16 cellular contexts compared by ENCODE assay signal in genomic region chr5:93378073-93378472, GRCh38.
DNase-seq lines count a peak whose midpoint lies in the region; ATAC-seq, FAIRE-seq and TF ChIP-seq lines count a peak whose summit lies in the region.
"Had no signal": no experiment of that assay in that cellular context is flagged by ENCODE, and none has a peak within 500 bp of the region (broad histone marks: within the 10 kb centered on the region; RNA-seq: fewer than 3 reads in every experiment).

No MANE protein-coding gene starts in this region.

- H3K4me3 ChIP-seq in astrocyte (ENCODE audit: insufficient read depth, low read depth, low read length) (no peak overlapping the region), mesenchymal stem cell (ENCODE audit: insufficient read depth in 1 of 2, low read depth in 1 of 2, low read length in 2 of 2) (no peak overlapping the region), upper lobe of left lung (no peak overlapping the region)
- H3K4me3 ChIP-seq: gastrocnemius medialis, SK-N-MC had no signal

- H4K91ac ChIP-seq in mesenchymal stem cell (ENCODE audit: low read length) = no peak overlapping the region

- no peaks in the 10 kb centered on the region for H3K9me3 Mint-ChIP-seq in astrocyte (ENCODE audit: unreplicated experiment)
- peaks cover 21% of the 10 kb centered on the region for H3K9me3 Mint-ChIP-seq in progenitor cell of endocrine pancreas (ENCODE audit: low read depth)
- H3K9me3 Mint-ChIP-seq: activated T-cell treated with anti-CD3 and anti-CD28 coated beads, Interleukin-2, amount 50 U/mL, for 24 hours had no signal

- H4K8ac ChIP-seq in mesenchymal stem cell (ENCODE audit: low read length) = no peak overlapping the region

- H3K27me3 ChIP-seq in astrocyte (ENCODE audit: insufficient read depth, low read length) (no peaks in the 10 kb centered on the region), mesenchymal stem cell (ENCODE audit: control insufficient read depth in 1 of 2, insufficient read depth in 1 of 2, low read length in 2 of 2) (no peaks in the 10 kb centered on the region), upper lobe of left lung (no peaks in the 10 kb centered on the region)
- H3K27me3 ChIP-seq: gastrocnemius medialis had no signal

- H3K4me3 Mint-ChIP-seq in astrocyte (ENCODE audit: unreplicated experiment) = no peak overlapping the region
- H3K4me3 Mint-ChIP-seq in progenitor cell of endocrine pancreas (ENCODE audit: low read depth) = no peak overlapping the region
- H3K4me3 Mint-ChIP-seq: activated T-cell treated with anti-CD3 and anti-CD28 coated beads, Interleukin-2, amount 50 U/mL, for 24 hours; central memory CD8-positive, alpha-beta T cell had no signal

- no peak overlapping the region for H3K14ac ChIP-seq in mesenchymal stem cell (ENCODE audit: low read length in 2 of 2)

- FAIRE-seq in astrocyte (lab: Jason Lieb, UNC) = peak; percentile 23

- intact Hi-C loops in Right ventricle myocardium superior (cut with DNase I) = no loop called here

- no peak overlapping the region for H3K4me2 ChIP-seq in astrocyte (ENCODE audit: low read length)
- no peak overlapping the region for H3K4me2 ChIP-seq in mesenchymal stem cell (ENCODE audit: low read length, poor library complexity, severe bottlenecking)

- H3K9ac ChIP-seq in astrocyte (ENCODE audit: low read length) (no peak overlapping the region), mesenchymal stem cell (ENCODE audit: low read length) (no peak overlapping the region)

- ATAC-seq in GM21723 (IDR thresholded peaks at IDR 0.05; ENCODE audit: unreplicated experiment) (no peak), Right ventricle myocardium superior (ENCODE audit: poor library complexity) (no peak), upper lobe of left lung (ENCODE audit: low FRiP score in 2 of 2) (no peak)
- ATAC-seq: gastrocnemius medialis; left colon; stimulated activated naive CD8-positive, alpha-beta T cell treated with anti-CD3 and anti-CD28 coated beads, Interleukin-15, Interleukin-2, amounts not matched to agents 100 U/mL and 50 U/mL, for 24 hours had no signal

- H3K4me1 ChIP-seq in astrocyte (ENCODE audit: insufficient read depth, low read length) (peaks cover 6% of the 10 kb centered on the region), mesenchymal stem cell (ENCODE audit: control insufficient read depth, insufficient read depth, low read depth, low read length) (peaks cover 5% of the 10 kb centered on the region), upper lobe of left lung (no peaks in the 10 kb centered on the region)
- H3K4me1 ChIP-seq: gastrocnemius medialis had no signal

- WGBS in mesenchymal stem cell = 48% methylated on average over 2 of the region's 2 CpGs
- WGBS in upper lobe of left lung, 2 donors = 62 to 69% methylated on average over 2 of the region's 2 CpGs

- H3K27ac Mint-ChIP-seq in astrocyte (ENCODE audit: unreplicated experiment) = peak overlapping the region; percentile 69
- H3K27ac Mint-ChIP-seq in progenitor cell of endocrine pancreas = no peak overlapping the region
- H3K27ac Mint-ChIP-seq: activated T-cell treated with anti-CD3 and anti-CD28 coated beads, Interleukin-2, amount 50 U/mL, for 24 hours had no signal

- H2BK12ac ChIP-seq in mesenchymal stem cell (ENCODE audit: low read length in 2 of 2) = no peak overlapping the region

- H4K20me1 ChIP-seq in astrocyte (ENCODE audit: insufficient read depth, low read length) = no peaks in the 10 kb centered on the region

- H2AFZ ChIP-seq in astrocyte (ENCODE audit: low read depth, low read length) (no peak overlapping the region), mesenchymal stem cell (ENCODE audit: low read depth, low read length) (no peak overlapping the region)

- TF ChIP-seq EP300 in upper lobe of left lung (IDR thresholded peaks at IDR 0.05) = no peak

- no peak overlapping the region for H3K23ac ChIP-seq in mesenchymal stem cell (ENCODE audit: low read length in 2 of 2)

- H3K79me2 ChIP-seq in astrocyte (ENCODE audit: insufficient read depth, low read length) = no peaks in the 10 kb centered on the region

- no peaks in the 10 kb centered on the region for H3K36me3 ChIP-seq in astrocyte (ENCODE audit: insufficient read depth, low read length)
- H3K36me3 ChIP-seq in mesenchymal stem cell (ENCODE audit: control insufficient read depth in 1 of 2, insufficient read depth in 2 of 2, low read depth in 1 of 2, low read length in 2 of 2) = no peaks in the 10 kb centered on the region
- H3K36me3 ChIP-seq in upper lobe of left lung = no peaks in the 10 kb centered on the region
- H3K36me3 ChIP-seq: gastrocnemius medialis had no signal

- H2BK120ac ChIP-seq in mesenchymal stem cell (ENCODE audit: low read depth, low read length) = no peak overlapping the region

- no peak overlapping the region for H3K4ac ChIP-seq in mesenchymal stem cell (ENCODE audit: low read depth in 1 of 2, low read length in 2 of 2)

- no peak for TF ChIP-seq POLR2A in upper lobe of left lung (IDR thresholded peaks at IDR 0.05)

- H3K27me3 Mint-ChIP-seq in astrocyte (ENCODE audit: low read depth, unreplicated experiment) (no peaks in the 10 kb centered on the region), progenitor cell of endocrine pancreas (no peaks in the 10 kb centered on the region)
- H3K27me3 Mint-ChIP-seq: activated T-cell treated with anti-CD3 and anti-CD28 coated beads, Interleukin-2, amount 50 U/mL, for 24 hours; central memory CD8-positive, alpha-beta T cell had no signal

- H2BK5ac ChIP-seq in mesenchymal stem cell (ENCODE audit: low read depth, low read length, poor library complexity, severe bottlenecking) = no peak overlapping the region

- H2AK5ac ChIP-seq in mesenchymal stem cell (ENCODE audit: low read length, severe bottlenecking) = no peak overlapping the region

- no peak overlapping the region for H3K18ac ChIP-seq in mesenchymal stem cell (ENCODE audit: low read depth in 1 of 2, low read length in 2 of 2)

- no peaks in the 10 kb centered on the region for H3K79me1 ChIP-seq in mesenchymal stem cell (replicated peaks; ENCODE audit: low read length, poor library complexity, severe bottlenecking)

- DNase-seq in ELR (ENCODE audit: low read depth) (peak; percentile 76), NCI-H2029 treated with DMSO at 0.1 percent for 48 hours (lab: John Stamatoyannopoulos, UW) (peak; percentile 45), astrocyte (ENCODE audit: low read depth) (peak; percentile 91), mesenchymal stem cell (peak; percentile 73), Right ventricle myocardium superior (no peak), progenitor cell of endocrine pancreas (ENCODE audit: low spot score, unreplicated experiment) (no peak), upper lobe of left lung (no peak)
- DNase-seq: activated T-cell treated with anti-CD3 and anti-CD28 coated beads, Interleukin-2, amount 50 U/mL, for 24 hours; gastrocnemius medialis; left colon; NCI-H187; stimulated activated CD4-positive, alpha-beta T cell treated with anti-CD3 and anti-CD28 coated beads, Interleukin-2, amount 100 ng/mL, for 24 hours; stimulated activated naive CD8-positive, alpha-beta T cell treated with anti-CD3 and anti-CD28 coated beads, Interleukin-15, Interleukin-2, amounts not matched to agents 100 U/mL and 50 U/mL, for 24 hours had no signal

- no peaks in the 10 kb centered on the region for H3K36me3 Mint-ChIP-seq in astrocyte (ENCODE audit: low read depth, unreplicated experiment)
- H3K36me3 Mint-ChIP-seq in progenitor cell of endocrine pancreas (ENCODE audit: insufficient read depth) = peaks cover 2% of the 10 kb centered on the region

- H3K4me1 Mint-ChIP-seq in astrocyte (ENCODE audit: low read depth, unreplicated experiment) (peaks cover 5% of the 10 kb centered on the region), progenitor cell of endocrine pancreas (ENCODE audit: low read depth) (peaks cover 8% of the 10 kb centered on the region)
- H3K4me1 Mint-ChIP-seq: central memory CD8-positive, alpha-beta T cell had no signal

- H3K27ac ChIP-seq in astrocyte (ENCODE audit: low read depth, low read length) (no peak overlapping the region), mesenchymal stem cell (ENCODE audit: low read length, poor library complexity, severe bottlenecking) (no peak overlapping the region), upper lobe of left lung (no peak overlapping the region)
- H3K27ac ChIP-seq: gastrocnemius medialis, SK-N-MC had no signal

- TF ChIP-seq CTCF in astrocyte (IDR thresholded peaks at IDR 0.05; ENCODE audit: insufficient read depth, low read depth, low read length) (no peak), progenitor cell of endocrine pancreas (IDR thresholded peaks at IDR 0.05; ENCODE audit: unreplicated experiment) (no peak), upper lobe of left lung (IDR thresholded peaks at IDR 0.05) (no peak)

- H3K9me3 ChIP-seq in astrocyte (ENCODE audit: insufficient read depth, low read depth, low read length) = no peaks in the 10 kb centered on the region
- H3K9me3 ChIP-seq in mesenchymal stem cell (ENCODE audit: control insufficient read depth, low read length) = peaks cover 3% of the 10 kb centered on the region
- H3K9me3 ChIP-seq in upper lobe of left lung = no peaks in the 10 kb centered on the region
- H3K9me3 ChIP-seq: gastrocnemius medialis had no signal

- H2BK15ac ChIP-seq in mesenchymal stem cell (ENCODE audit: low read depth, poor library complexity, severe bottlenecking) = no peak overlapping the region

Comparison
In these comparisons a context has a peak if more than half of its experiments do, and no peak if none do; other contexts are left out.
1. DNase-seq: peak in ELR (single experiment), NCI-H2029 treated with DMSO at 0.1 percent for 48 hours (single experiment), astrocyte (single experiment) and mesenchymal stem cell (single experiment); none in Right ventricle myocardium superior (single experiment), progenitor cell of endocrine pancreas (single experiment) and upper lobe of left lung (0 of 2).